Comparison of ENCODE assay signal across 2 cellular contexts in genomic region chr10:97020452-97021400, GRCh38.
TF ChIP-seq lines count a peak whose summit lies in the region.

No MANE protein-coding gene starts in this region.

TF ChIP-seq in HepG2, 621 proteins besides CTCF, POLR2A, EP300 and RAD21 (continues in another document):
- TF ChIP-seq ZNF687 (CRISPR knock-in tag; IDR thresholded peaks at IDR 0.05) (peak; percentile 65), ZNF772 (CRISPR knock-in tag; IDR thresholded peaks at IDR 0.05) (no peak), DMAP1 (CRISPR knock-in tag; IDR thresholded peaks at IDR 0.05) (no peak), ZNF724P (CRISPR knock-in tag; IDR thresholded peaks at IDR 0.05; ENCODE audit: borderline replicate concordance) (no peak), ZMYM3 (CRISPR knock-in tag; IDR thresholded peaks at IDR 0.05) (peak; percentile 45; the same call in 1 of the 2 replicates), ZNF263 (CRISPR knock-in tag; IDR thresholded peaks at IDR 0.05) (peak; percentile 92), XRCC5 (optimal IDR thresholded peaks at IDR 0.05; ENCODE audit: low read length) (no peak), PBX2 (CRISPR knock-in tag; IDR thresholded peaks at IDR 0.05) (0 out of 2 replicates have a peak, but pooled peaks have one; percentile 26), PATZ1 (CRISPR knock-in tag; IDR thresholded peaks at IDR 0.05) (0 out of 2 replicates have a peak, but pooled peaks have one; percentile 11), ZFP90 (CRISPR knock-in tag; IDR thresholded peaks at IDR 0.05; ENCODE audit: borderline replicate concordance) (0 out of 2 replicates have a peak, but pooled peaks have one; percentile 51), ZNF274 (CRISPR knock-in tag; IDR thresholded peaks at IDR 0.05) (peak; percentile 54; the same call in 1 of the 2 replicates), ZNF282 (IDR thresholded peaks at IDR 0.05; ENCODE audit: partially characterized antibody) (no peak), ZNF547 (CRISPR knock-in tag; IDR thresholded peaks at IDR 0.05) (0 out of 2 replicates have a peak, but pooled peaks have one; percentile 46), NFKB2 (CRISPR knock-in tag; IDR thresholded peaks at IDR 0.05; ENCODE audit: borderline replicate concordance) (peak; percentile 52; the same call in 1 of the 2 replicates), ZNF770 (CRISPR knock-in tag; IDR thresholded peaks at IDR 0.05) (peak; percentile 59), ZBTB46 (CRISPR knock-in tag; IDR thresholded peaks at IDR 0.05; ENCODE audit: borderline replicate concordance) (no peak)

TF ChIP-seq in H1, 55 proteins besides CTCF, POLR2A, EP300 and RAD21:
- no peak for TF ChIP-seq TBP (IDR thresholded peaks at IDR 0.05; ENCODE audit: low read depth, low read length)
- 0 out of 2 replicates have a peak, but pooled peaks have one; percentile 28 for TF ChIP-seq RXRA (IDR thresholded peaks at IDR 0.05; ENCODE audit: insufficient read depth, low read depth, low read length)
